ENCODE assay signal across 9 cellular contexts in the genomic region with DNA sequence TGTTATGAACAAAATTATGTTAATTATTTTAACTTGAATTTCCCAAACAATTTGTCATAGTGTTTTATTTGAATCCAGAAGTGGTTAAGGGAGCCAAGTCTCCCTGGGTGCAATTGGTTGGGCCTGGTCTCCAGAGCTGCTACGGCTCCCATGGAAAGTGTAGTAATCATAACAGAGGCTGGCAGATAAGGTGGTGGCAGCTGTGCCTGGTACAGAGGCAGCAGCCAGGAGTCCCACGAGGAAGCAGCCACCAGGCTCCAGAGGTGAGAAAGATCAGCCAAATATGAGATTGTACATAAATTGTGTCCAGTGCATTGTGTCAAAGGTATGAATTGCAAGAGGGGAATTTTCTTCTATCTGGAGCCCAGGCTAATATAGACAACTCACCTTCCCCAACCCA.
"Had no signal": no experiment of that assay in that cellular context is flagged by ENCODE, and none has a peak within 500 bp of the region (broad histone marks: within the 10 kb centered on the region; RNA-seq: fewer than 3 reads in every experiment).

No MANE protein-coding gene starts in this region.

- H3K9me3 ChIP-seq: HAP-1 had no signal

- H3K9ac ChIP-seq: GM23248 had no signal

- H3K4me3 ChIP-seq: GM23248, GM23338, HAP-1 had no signal

- ATAC-seq: GM23338, HCT116 had no signal

- H3K4me2 ChIP-seq: GM23338 had no signal

- H3K4me1 ChIP-seq: HAP-1 had no signal

- H2AFZ ChIP-seq: GM23248, GM23338 had no signal

- DNase-seq: GM23248, GOT3, H7, H9, HCEC 1CT, HFFc6 had no signal

- H3K27ac ChIP-seq: GM23248 had no signal

- H3K36me3 ChIP-seq: HAP-1 had no signal
